In genomic region chr2:133169527-133169926, GRCh38 we compare ENCODE assay signal across 14 cellular contexts.
DNase-seq lines count a peak whose midpoint lies in the region; ATAC-seq and TF ChIP-seq lines count a peak whose summit lies in the region.
"Had no signal": no experiment of that assay in that cellular context is flagged by ENCODE, and none has a peak within 500 bp of the region (broad histone marks: within the 10 kb centered on the region; RNA-seq: fewer than 3 reads in every experiment).

No MANE protein-coding gene starts in this region.

- ATAC-seq in left lung, result no peak
- ATAC-seq: HepG2 had no signal

- H3K27me3 Mint-ChIP-seq in glutamatergic neuron (ENCODE audit: unreplicated experiment), result no peaks in the 10 kb centered on the region
- H3K27me3 Mint-ChIP-seq: CD4-positive, alpha-beta memory T cell had no signal

- TF ChIP-seq CTCF in smooth muscle cell (IDR thresholded peaks at IDR 0.05; ENCODE audit: borderline replicate concordance, insufficient read depth, poor library complexity, severe bottlenecking) (no peak), glutamatergic neuron (IDR thresholded peaks at IDR 0.05; ENCODE audit: partially characterized antibody, unreplicated experiment) (no peak), left lung (IDR thresholded peaks at IDR 0.05) (no peak)

- H3K27ac ChIP-seq in smooth muscle cell (ENCODE audit: low read depth) (no peak overlapping the region), left lung (no peak overlapping the region)
- H3K27ac ChIP-seq: BLaER1 had no signal

- H3K27me3 ChIP-seq in smooth muscle cell (ENCODE audit: low read depth) (no peaks in the 10 kb centered on the region), left lung (no peaks in the 10 kb centered on the region)
- H3K27me3 ChIP-seq: BLaER1 had no signal

- H3K4me3 ChIP-seq in smooth muscle cell (no peak overlapping the region), left lung (no peak overlapping the region)
- H3K4me3 ChIP-seq: BLaER1 had no signal

- no peaks in the 10 kb centered on the region for H3F3A ChIP-seq in smooth muscle cell (ENCODE audit: low read depth)

- no peak overlapping the region for H3K9ac ChIP-seq in smooth muscle cell (ENCODE audit: low read depth)
- H3K9ac ChIP-seq: BLaER1 had no signal

- H4K20me1 ChIP-seq in smooth muscle cell (ENCODE audit: low read depth), result no peaks in the 10 kb centered on the region
- H4K20me1 ChIP-seq: BLaER1 had no signal

- H3K9me3 ChIP-seq in smooth muscle cell (replicated peaks; ENCODE audit: low read depth) (no peaks in the 10 kb centered on the region), left lung (no peaks in the 10 kb centered on the region)
- H3K9me3 ChIP-seq: BLaER1 had no signal

- intact Hi-C loops in left lung (cut with DNase I), result no loop called here
- intact Hi-C loops in head of caudate nucleus (cut with DNase I), result no loop called here

- peak; percentile 24 for DNase-seq in NCI-H2227 treated with DMSO at 0.1 percent for 48 hours (lab: John Stamatoyannopoulos, UW)
- DNase-seq in SW480 (ENCODE audit: low spot score), result peak; percentile 7
- DNase-seq in smooth muscle cell (lab: John Stamatoyannopoulos, UW; ENCODE audit: unreplicated experiment), result no peak
- no peak for DNase-seq in glutamatergic neuron
- DNase-seq in left lung, result no peak
- no peak for DNase-seq in head of caudate nucleus
- DNase-seq: CD4-positive, alpha-beta memory T cell; DMS153; DMS79; GDM1; H9 had no signal

- H3K27ac Mint-ChIP-seq in glutamatergic neuron (ENCODE audit: unreplicated experiment), result no peak overlapping the region
- H3K27ac Mint-ChIP-seq: CD14-positive monocyte; CD4-positive, alpha-beta memory T cell; H9 had no signal

- H3K36me3 ChIP-seq in smooth muscle cell (ENCODE audit: low read depth) (no peaks in the 10 kb centered on the region), left lung (no peaks in the 10 kb centered on the region)
- H3K36me3 ChIP-seq: BLaER1 had no signal

- no peaks in the 10 kb centered on the region for H3K79me2 ChIP-seq in smooth muscle cell (ENCODE audit: low read depth)

- WGBS in smooth muscle cell (ENCODE audit: low lambda C conversion rate), result 66% methylated on average over 8 of the region's 8 CpGs

- H3K4me2 ChIP-seq in smooth muscle cell, result peak overlapping the region; percentile 2
- H3K4me2 ChIP-seq: BLaER1 had no signal

- no peaks in the 10 kb centered on the region for H3K9me3 Mint-ChIP-seq in glutamatergic neuron (ENCODE audit: unreplicated experiment)
- H3K9me3 Mint-ChIP-seq: CD14-positive monocyte, H9 had no signal

- H3K4me1 ChIP-seq in smooth muscle cell (ENCODE audit: low read depth), result peaks cover 9% of the 10 kb centered on the region
- no peaks in the 10 kb centered on the region for H3K4me1 ChIP-seq in left lung
- H3K4me1 ChIP-seq: BLaER1 had no signal

- H2AFZ ChIP-seq in smooth muscle cell (ENCODE audit: low read depth), result no peak overlapping the region

- peaks cover 12% of the 10 kb centered on the region for H3K4me1 Mint-ChIP-seq in glutamatergic neuron (ENCODE audit: low read depth, unreplicated experiment)
- H3K4me1 Mint-ChIP-seq: CD14-positive monocyte, H9 had no signal

- no peaks in the 10 kb centered on the region for H3K36me3 Mint-ChIP-seq in glutamatergic neuron (ENCODE audit: unreplicated experiment)
- H3K36me3 Mint-ChIP-seq: CD14-positive monocyte; CD4-positive, alpha-beta memory T cell had no signal

- H3K4me3 Mint-ChIP-seq in glutamatergic neuron (ENCODE audit: unreplicated experiment), result no peak overlapping the region
- H3K4me3 Mint-ChIP-seq: CD14-positive monocyte; CD4-positive, alpha-beta memory T cell; H9 had no signal

Comparison
In these comparisons a context has a peak if more than half of its experiments do, and no peak if none do; other contexts are left out.
1. DNase-seq: peak in NCI-H2227 treated with DMSO at 0.1 percent for 48 hours (single experiment) and SW480 (single experiment); none in smooth muscle cell (single experiment), glutamatergic neuron (single experiment), left lung (0 of 2) and head of caudate nucleus (0 of 42).